Comparison of ENCODE assay signal across 8 cellular contexts in the genomic region with DNA sequence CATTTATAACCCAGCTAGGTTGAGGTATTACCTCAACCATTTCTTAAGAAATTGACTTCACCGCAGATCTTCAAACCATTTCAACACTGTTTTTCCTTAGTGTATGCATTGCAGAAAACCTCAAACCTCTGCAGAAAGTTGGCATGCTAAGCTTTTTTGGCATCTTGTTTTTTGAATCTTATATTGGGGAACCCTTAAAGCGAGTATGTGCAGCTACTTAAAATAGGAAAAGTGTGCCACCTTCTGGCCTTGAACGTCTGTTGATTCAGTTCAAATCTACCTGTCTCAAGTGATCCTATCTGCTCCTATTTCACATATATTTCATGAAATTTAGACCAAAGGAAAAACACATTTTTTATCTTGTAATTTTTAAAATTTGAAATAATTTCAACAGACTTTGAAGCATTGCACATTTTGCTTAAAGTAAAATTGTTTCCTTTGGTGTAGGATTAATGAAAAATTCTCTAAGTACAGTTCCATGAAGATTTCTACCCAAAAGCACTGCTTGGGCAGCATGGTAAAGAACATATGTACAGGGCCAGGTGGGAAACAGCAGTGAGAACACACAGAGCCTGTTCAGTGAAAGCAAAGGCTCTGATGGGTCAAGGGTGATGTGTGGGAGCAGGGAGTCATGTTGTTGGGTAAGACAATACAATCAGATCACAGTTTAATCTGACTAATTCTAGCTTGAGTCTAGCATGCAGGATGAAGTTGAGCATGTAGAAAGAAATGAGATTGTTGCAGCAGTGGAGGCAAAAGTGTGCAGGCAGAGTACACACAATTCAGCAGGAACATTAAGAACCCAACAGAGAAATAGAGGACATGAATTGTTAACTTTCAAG. TPM values are rescaled to one million over a fixed set of nuclear protein-coding genes. Genes with fewer than 3 reads are reported as not detected.
DNase-seq lines count a peak whose midpoint lies in the region; ATAC-seq and TF ChIP-seq lines count a peak whose summit lies in the region.

No MANE protein-coding gene starts in this region.

- peaks cover 6% of the 10 kb centered on the region for H3K9me3 Mint-ChIP-seq in activated CD4-positive, alpha-beta T cell treated with anti-CD3 and anti-CD28 coated beads for 36 hours (ENCODE audit: low read depth)
- no peaks in the 10 kb centered on the region for H3K9me3 Mint-ChIP-seq in activated T-cell treated with anti-CD3 and anti-CD28 coated beads, Interleukin-2, amount 50 U/mL, for 24 hours
- no peaks in the 10 kb centered on the region for H3K9me3 Mint-ChIP-seq in osteocyte (ENCODE audit: unreplicated experiment)

- H3K4me3 Mint-ChIP-seq in activated CD4-positive, alpha-beta T cell treated with anti-CD3 and anti-CD28 coated beads for 36 hours = no peak overlapping the region
- H3K4me3 Mint-ChIP-seq in activated T-cell treated with anti-CD3 and anti-CD28 coated beads, Interleukin-2, amount 50 U/mL, for 24 hours = no peak overlapping the region
- no peak overlapping the region for H3K4me3 Mint-ChIP-seq in osteocyte (ENCODE audit: unreplicated experiment)

- no peaks in the 10 kb centered on the region for H3K27me3 Mint-ChIP-seq in activated CD4-positive, alpha-beta T cell treated with anti-CD3 and anti-CD28 coated beads for 36 hours
- no peaks in the 10 kb centered on the region for H3K27me3 Mint-ChIP-seq in activated T-cell treated with anti-CD3 and anti-CD28 coated beads, Interleukin-2, amount 50 U/mL, for 24 hours
- no peaks in the 10 kb centered on the region for H3K27me3 Mint-ChIP-seq in osteocyte (ENCODE audit: unreplicated experiment)

- ATAC-seq in activated CD4-positive, alpha-beta T cell treated with anti-CD3 and anti-CD28 coated beads for 36 hours = peak; percentile 47
- ATAC-seq in HG03439 (IDR thresholded peaks at IDR 0.05; ENCODE audit: unreplicated experiment) (peak; percentile 69), HG03159 (IDR thresholded peaks at IDR 0.05; ENCODE audit: unreplicated experiment) (no peak)

- H3K4me3 ChIP-seq in foreskin fibroblast (ENCODE audit: low read depth in 1 of 2, low read length in 2 of 2) = no peak overlapping the region

- peak; percentile 55 for TF ChIP-seq CTCF in foreskin fibroblast (IDR thresholded peaks at IDR 0.05; ENCODE audit: low read depth, low read length)
- TF ChIP-seq CTCF in osteocyte (IDR thresholded peaks at IDR 0.05) = peak; percentile 81

- POLR2A ChIA-PET in activated CD4-positive, alpha-beta T cell treated with anti-CD3 and anti-CD28 coated beads for 36 hours (lab: Charles Lee) = interaction anchor here (0.5 to 2.9 kb wide), 6 partner anchors 17 to 762 kb away, joined by 4 to 11 read pairs (median 5); a partner anchor contains a TSS

- DNase-seq in activated CD4-positive, alpha-beta T cell treated with anti-CD3 and anti-CD28 coated beads for 36 hours = peak; percentile 64
- no peak for DNase-seq in activated CD4-positive, alpha-beta T cell treated with anti-CD3 and anti-CD28 coated beads for 1 hour
- DNase-seq in NCI-H748 treated with DMSO at 0.1 percent for 48 hours (lab: John Stamatoyannopoulos, UW) (peak; percentile 48), foreskin fibroblast (peak; percentile 47 to 83), osteocyte (ENCODE audit: extremely low spot score, unreplicated experiment) (no peak)
- DNase-seq in activated T-cell treated with anti-CD3 and anti-CD28 coated beads, Interleukin-2, amount 50 U/mL, for 24 hours = no peak

- peak overlapping the region; percentile 72 for H3K27ac Mint-ChIP-seq in activated CD4-positive, alpha-beta T cell treated with anti-CD3 and anti-CD28 coated beads for 36 hours
- H3K27ac Mint-ChIP-seq in activated T-cell treated with anti-CD3 and anti-CD28 coated beads, Interleukin-2, amount 50 U/mL, for 24 hours = peak overlapping the region; percentile 31
- no peak overlapping the region for H3K27ac Mint-ChIP-seq in osteocyte (ENCODE audit: unreplicated experiment)

- CTCF ChIA-PET in activated CD4-positive, alpha-beta T cell treated with anti-CD3 and anti-CD28 coated beads for 36 hours (lab: Charles Lee) = interaction anchor here (0.6 to 3.0 kb wide), 32 partner anchors 11 to 932 kb away, joined by 3 to 49 read pairs (median 4); a partner anchor contains a TSS

- intact Hi-C loops in activated CD4-positive, alpha-beta T cell treated with anti-CD3 and anti-CD28 coated beads for 36 hours (cut with DNase I, micrococcal nuclease) = loop anchor here (1.0 to 10.0 kb wide), 8 partner anchors 51 to 709 kb away; a partner anchor contains a TSS

- H3K36me3 Mint-ChIP-seq in activated CD4-positive, alpha-beta T cell treated with anti-CD3 and anti-CD28 coated beads for 36 hours (ENCODE audit: low read depth) = peaks cover 29% of the 10 kb centered on the region
- peaks cover 37% of the 10 kb centered on the region for H3K36me3 Mint-ChIP-seq in activated T-cell treated with anti-CD3 and anti-CD28 coated beads, Interleukin-2, amount 50 U/mL, for 24 hours (ENCODE audit: low read depth)
- H3K36me3 Mint-ChIP-seq in osteocyte (ENCODE audit: unreplicated experiment) = peaks cover 2% of the 10 kb centered on the region

- H3K4me1 Mint-ChIP-seq in activated CD4-positive, alpha-beta T cell treated with anti-CD3 and anti-CD28 coated beads for 36 hours = peaks cover 71% of the 10 kb centered on the region
- peaks cover 77% of the 10 kb centered on the region for H3K4me1 Mint-ChIP-seq in activated T-cell treated with anti-CD3 and anti-CD28 coated beads, Interleukin-2, amount 50 U/mL, for 24 hours (ENCODE audit: low read depth)
- H3K4me1 Mint-ChIP-seq in osteocyte (ENCODE audit: unreplicated experiment) = peaks cover 9% of the 10 kb centered on the region

RNA-seq across cellular contexts. Expression of a gene that starts 17.2 kb away (rescaled TPM):
- total RNA-seq in activated CD4-positive, alpha-beta T cell treated with anti-CD3 and anti-CD28 coated beads for 36 hours = 10 to 100 TPM; 14.6 to 20.6 TPM
- 6.8 and 7.2 TPM in 2 replicates for total RNA-seq in osteocyte

RNA-seq across cellular contexts. Expression of a gene that starts 48.4 kb away (rescaled TPM):
- total RNA-seq in activated CD4-positive, alpha-beta T cell treated with anti-CD3 and anti-CD28 coated beads for 36 hours = 10 to 100 TPM; 57.9 to 61.1 TPM
- 35.0 and 39.2 TPM in 2 replicates for total RNA-seq in osteocyte

Comparison
In these comparisons a context has a peak if more than half of its experiments do, and no peak if none do; other contexts are left out.
1. DNase-seq: peak in activated CD4-positive, alpha-beta T cell treated with anti-CD3 and anti-CD28 coated beads for 36 hours (single experiment), NCI-H748 treated with DMSO at 0.1 percent for 48 hours (single experiment) and foreskin fibroblast (2 of 2); none in activated CD4-positive, alpha-beta T cell treated with anti-CD3 and anti-CD28 coated beads for 1 hour (single experiment), activated T-cell treated with anti-CD3 and anti-CD28 coated beads, Interleukin-2, amount 50 U/mL, for 24 hours (single experiment) and osteocyte (single experiment).